In the genomic region with DNA sequence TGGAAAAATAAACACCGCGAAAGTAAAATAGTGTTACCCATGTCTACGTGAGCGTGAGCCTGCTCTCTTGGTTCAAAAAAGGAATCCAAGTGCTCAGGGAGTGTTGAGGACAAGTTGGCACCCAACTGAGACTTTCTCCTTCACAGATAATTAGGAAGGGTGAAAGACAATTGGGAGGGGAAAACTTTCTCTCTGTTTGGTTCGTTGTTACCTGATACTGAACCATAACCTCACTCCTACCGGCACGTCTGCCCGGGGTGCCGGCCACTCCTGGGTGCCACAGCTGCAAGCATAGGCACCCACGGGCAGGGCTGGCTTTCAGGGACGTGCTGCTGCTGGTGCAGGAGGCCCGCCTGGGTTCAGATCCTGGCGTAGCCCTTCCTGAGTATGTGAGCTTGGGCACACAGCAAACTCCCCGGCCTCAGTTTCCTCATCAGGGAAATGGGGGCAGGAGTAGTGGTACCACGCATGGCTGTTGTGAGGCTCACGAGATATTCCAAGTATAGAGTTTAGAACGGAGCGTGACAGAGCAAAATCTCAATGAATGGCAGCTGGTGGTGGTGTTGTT, we compare ENCODE assay signal across 10 cellular contexts. TPM values are rescaled to one million over a fixed set of nuclear protein-coding genes. Genes with fewer than 3 reads are reported as not detected.
DNase-seq lines count a peak whose midpoint lies in the region; ATAC-seq and TF ChIP-seq lines count a peak whose summit lies in the region.
"Had no signal": no experiment of that assay in that cellular context is flagged by ENCODE, and none has a peak within 500 bp of the region (broad histone marks: within the 10 kb centered on the region; RNA-seq: fewer than 3 reads in every experiment).

No MANE protein-coding gene starts in this region.

- peaks cover 13% of the 10 kb centered on the region for H3K4me1 ChIP-seq in CD4-positive, alpha-beta memory T cell (ENCODE audit: insufficient read depth, low read length)
- H3K4me1 ChIP-seq in left ventricle myocardium inferior: peaks cover 32% of the 10 kb centered on the region
- H3K4me1 ChIP-seq in gastrocnemius medialis: peaks cover 20 to 22% of the 10 kb centered on the region in 2 donors

- no peak for DNase-seq in CD4-positive, alpha-beta memory T cell
- no peak for DNase-seq in left ventricle myocardium inferior
- DNase-seq in gastrocnemius medialis: no peak
- DNase-seq in stimulated activated naive CD8-positive, alpha-beta T cell treated with anti-CD3 and anti-CD28 coated beads, Interleukin-15, Interleukin-2, amounts not matched to agents 100 U/mL and 50 U/mL, for 24 hours: no peak
- no peak for DNase-seq in NCI-H524 treated with DMSO at 0.1 percent for 48 hours (lab: John Stamatoyannopoulos, UW)
- no peak for DNase-seq in hepatic stellate cell (ENCODE audit: low spot score)
- no peak for DNase-seq in DMS 273 (lab: John Stamatoyannopoulos, UW; ENCODE audit: unreplicated experiment)

- in situ Hi-C loops in gastrocnemius medialis (cut with MboI; ENCODE audit: low sequenced_read_pairs in 4 of 4): no loop called here

- no peak for TF ChIP-seq POLR2A in gastrocnemius medialis (IDR thresholded peaks at IDR 0.05)

- H3K27me3 ChIP-seq in CD4-positive, alpha-beta memory T cell (ENCODE audit: insufficient read depth, low read length): no peaks in the 10 kb centered on the region
- no peaks in the 10 kb centered on the region for H3K27me3 ChIP-seq in left ventricle myocardium inferior (ENCODE audit: low read depth)
- no peaks in the 10 kb centered on the region for H3K27me3 ChIP-seq in gastrocnemius medialis

- no peak overlapping the region for H3K4me3 ChIP-seq in CD4-positive, alpha-beta memory T cell (ENCODE audit: low read length in 2 of 2)
- H3K4me3 ChIP-seq in left ventricle myocardium inferior: peak overlapping the region; percentile 55
- peak overlapping the region; percentile 40 to 71 (median 52) for H3K4me3 ChIP-seq in gastrocnemius medialis

- CTCF ChIA-PET in CD4-positive, alpha-beta memory T cell (lab: Charles Lee; ENCODE audit: partially characterized antibody): no interaction called here

- ATAC-seq in gastrocnemius medialis: peak; percentile 23 to 28
- ATAC-seq in stimulated activated naive CD8-positive, alpha-beta T cell treated with anti-CD3 and anti-CD28 coated beads, Interleukin-15, Interleukin-2, amounts not matched to agents 100 U/mL and 50 U/mL, for 24 hours: no peak

- H3K36me3 Mint-ChIP-seq in CD4-positive, alpha-beta memory T cell: no peaks in the 10 kb centered on the region
- H3K36me3 Mint-ChIP-seq: activated naive CD4-positive, alpha-beta T cell treated with anti-CD3 and anti-CD28 coated beads, Interleukin-2, amount 50 U/mL, for 72 hours had no signal

- H3K27ac Mint-ChIP-seq in CD4-positive, alpha-beta memory T cell: peak overlapping the region in 4 of 7 donors; percentile 57 to 78 (median 68)

- H3K9me3 Mint-ChIP-seq in CD4-positive, alpha-beta memory T cell: peaks cover 0 to 7% (median 0%) of the 10 kb centered on the region in 8 donors
- H3K9me3 Mint-ChIP-seq: activated naive CD4-positive, alpha-beta T cell treated with anti-CD3 and anti-CD28 coated beads, Interleukin-2, amount 50 U/mL, for 72 hours had no signal

- H3K27me3 Mint-ChIP-seq in CD4-positive, alpha-beta memory T cell: peaks cover 8 to 10% of the 10 kb centered on the region in 2 donors

- no peak overlapping the region for H3K27ac ChIP-seq in CD4-positive, alpha-beta memory T cell (ENCODE audit: low read depth, low read length)
- H3K27ac ChIP-seq in VCaP: peak overlapping the region; percentile 98
- H3K27ac ChIP-seq in left ventricle myocardium inferior (replicated peaks): peak overlapping the region; percentile 79
- peak overlapping the region in 3 of 4 donors; percentile 18 to 44 (median 21) for H3K27ac ChIP-seq in gastrocnemius medialis
- H3K27ac ChIP-seq: C4-2B had no signal

- no peaks in the 10 kb centered on the region for H3K9me3 ChIP-seq in CD4-positive, alpha-beta memory T cell (ENCODE audit: control insufficient read depth in 1 of 2, low read length in 2 of 2)
- H3K9me3 ChIP-seq in left ventricle myocardium inferior (replicated peaks) (no peaks in the 10 kb centered on the region), gastrocnemius medialis (no peaks in the 10 kb centered on the region)

- POLR2A ChIA-PET in CD4-positive, alpha-beta memory T cell (lab: Charles Lee; ENCODE audit: partially characterized antibody): no interaction called here

- H3K4me1 Mint-ChIP-seq in CD4-positive, alpha-beta memory T cell: peaks cover 3 to 15% (median 11%) of the 10 kb centered on the region in 4 donors

- intact Hi-C loops in CD4-positive, alpha-beta memory T cell (cut with micrococcal nuclease): no loop called here
- intact Hi-C loops in left ventricle myocardium inferior (cut with micrococcal nuclease) (no loop called here), gastrocnemius medialis (cut with DNase I; ENCODE audit: low total_unique reads) (loop anchor here (2.0 to 5.0 kb wide), 2 partner anchors 41 to 91 kb away; no protein-coding TSS in a partner anchor)

- H3K36me3 ChIP-seq in CD4-positive, alpha-beta memory T cell (ENCODE audit: insufficient read depth, low read length): no peaks in the 10 kb centered on the region
- no peaks in the 10 kb centered on the region for H3K36me3 ChIP-seq in left ventricle myocardium inferior
- H3K36me3 ChIP-seq in gastrocnemius medialis: no peaks in the 10 kb centered on the region

- peak overlapping the region in 4 of 8 donors; percentile 59 to 91 (median 88) for H3K4me3 Mint-ChIP-seq in CD4-positive, alpha-beta memory T cell

- TF ChIP-seq CTCF in VCaP (conservative IDR thresholded peaks at IDR 0.05) (no peak), left ventricle myocardium inferior (IDR thresholded peaks at IDR 0.05; ENCODE audit: borderline replicate concordance) (no peak), gastrocnemius medialis (IDR thresholded peaks at IDR 0.05 in 4 of 5, conservative IDR thresholded peaks at IDR 0.05 in 1 of 5) (no peak)

RNA-seq across cellular contexts. Expression of a gene that starts 38.2 kb away (rescaled TPM):
- 1 to 10 TPM; 8.1 to 8.9 TPM for total RNA-seq in CD4-positive, alpha-beta memory T cell
- polyA plus RNA-seq in CD4-positive, alpha-beta memory T cell: 1 to 10 TPM; 1.2 to 2.9 TPM
- 36.4 TPM for total RNA-seq in left ventricle myocardium inferior
- total RNA-seq in gastrocnemius medialis: 1 to 10 TPM; 1.5 to 8.1 (median 5.8) TPM

Comparison
In these comparisons a context has a peak if more than half of its experiments do, and no peak if none do; other contexts are left out.
1. H3K4me3 ChIP-seq: peak in left ventricle myocardium inferior (single experiment) and gastrocnemius medialis (4 of 4); none in CD4-positive, alpha-beta memory T cell (0 of 2).